8 cellular contexts compared by ENCODE assay signal in genomic region chr11:68039526-68040086, GRCh38. TPM values are rescaled to one million over a fixed set of nuclear protein-coding genes. Genes with fewer than 3 reads are reported as not detected.
DNase-seq lines count a peak whose midpoint lies in the region; ATAC-seq, FAIRE-seq and TF ChIP-seq lines count a peak whose summit lies in the region.

No MANE protein-coding gene starts in this region.

- H3K9me3 Mint-ChIP-seq in astrocyte (ENCODE audit: unreplicated experiment): no peaks in the 10 kb centered on the region

- H2AFZ ChIP-seq in GM23248 (peak overlapping the region; percentile 67; the same call in 1 of the 2 replicates), astrocyte (ENCODE audit: low read depth, low read length) (no peak overlapping the region), mesenchymal stem cell (ENCODE audit: low read depth, low read length) (no peak overlapping the region)

- peak overlapping the region; percentile 84 to 88 for H3K4ac ChIP-seq in mesenchymal stem cell (ENCODE audit: low read depth in 1 of 2, low read length in 2 of 2)

- no peak for FAIRE-seq in astrocyte (lab: Jason Lieb, UNC)

- no peaks in the 10 kb centered on the region for H3K9me3 ChIP-seq in GM23248 (ENCODE audit: low read depth)
- H3K9me3 ChIP-seq in astrocyte (ENCODE audit: insufficient read depth, low read depth, low read length): no peaks in the 10 kb centered on the region
- no peaks in the 10 kb centered on the region for H3K9me3 ChIP-seq in mesenchymal stem cell (ENCODE audit: control insufficient read depth, low read length)

- peak overlapping the region; percentile 89 for H3K4me2 ChIP-seq in GM23248 (ENCODE audit: unreplicated experiment)
- peak overlapping the region; percentile 88 for H3K4me2 ChIP-seq in astrocyte (ENCODE audit: low read length)
- H3K4me2 ChIP-seq in mesenchymal stem cell (ENCODE audit: low read length, poor library complexity, severe bottlenecking): peak overlapping the region; percentile 86

- peak overlapping the region; percentile 97 for H4K91ac ChIP-seq in mesenchymal stem cell (ENCODE audit: low read length)

- no peak for TF ChIP-seq CTCF in astrocyte (IDR thresholded peaks at IDR 0.05; ENCODE audit: insufficient read depth, low read depth, low read length)

- H3K36me3 Mint-ChIP-seq in astrocyte (ENCODE audit: low read depth, unreplicated experiment): no peaks in the 10 kb centered on the region

- H2BK5ac ChIP-seq in mesenchymal stem cell (ENCODE audit: low read depth, low read length, poor library complexity, severe bottlenecking): no peak overlapping the region

- H3K79me1 ChIP-seq in mesenchymal stem cell (replicated peaks; ENCODE audit: low read length, poor library complexity, severe bottlenecking): peaks cover 17% of the 10 kb centered on the region

- no peaks in the 10 kb centered on the region for H3K27me3 ChIP-seq in GM23248 (replicated peaks; ENCODE audit: insufficient read depth)
- no peaks in the 10 kb centered on the region for H3K27me3 ChIP-seq in astrocyte (ENCODE audit: insufficient read depth, low read length)
- no peaks in the 10 kb centered on the region for H3K27me3 ChIP-seq in mesenchymal stem cell (ENCODE audit: control insufficient read depth in 1 of 2, insufficient read depth in 1 of 2, low read length in 2 of 2)

- peak overlapping the region; percentile 52 to 87 for H2BK12ac ChIP-seq in mesenchymal stem cell (ENCODE audit: low read length in 2 of 2)

- H3K9ac ChIP-seq in GM23248 (peak overlapping the region; percentile 90), astrocyte (ENCODE audit: low read length) (peak overlapping the region; percentile 75), mesenchymal stem cell (ENCODE audit: low read length) (peak overlapping the region; percentile 95)

- H4K20me1 ChIP-seq in GM23248 (ENCODE audit: insufficient read depth) (no peaks in the 10 kb centered on the region), astrocyte (ENCODE audit: insufficient read depth, low read length) (peaks cover 17% of the 10 kb centered on the region)

- H3K4me1 ChIP-seq in GM23248 (ENCODE audit: insufficient read depth) (peaks cover 9% of the 10 kb centered on the region; the same call in 1 of the 2 replicates), astrocyte (ENCODE audit: insufficient read depth, low read length) (peaks cover 34% of the 10 kb centered on the region), mesenchymal stem cell (ENCODE audit: control insufficient read depth, insufficient read depth, low read depth, low read length) (peaks cover 64% of the 10 kb centered on the region)

- H2BK15ac ChIP-seq in mesenchymal stem cell (ENCODE audit: low read depth, poor library complexity, severe bottlenecking): peak overlapping the region; percentile 82

- H3K14ac ChIP-seq in mesenchymal stem cell (ENCODE audit: low read length in 2 of 2): peak overlapping the region in 1 of 2 experiments; percentile 55

- WGBS in GM23248 (ENCODE audit: low coverage in 1 of 2, low lambda C conversion rate in 2 of 2, missing lambda C conversion rate in 2 of 2), 2 experiments: 22 to 33% methylated on average over 1 to 10 of the region's 10 CpGs
- WGBS in mesenchymal stem cell: 8% methylated on average over 5 of the region's 10 CpGs

- H3K9me2 ChIP-seq in GM23248 (ENCODE audit: insufficient read depth): no peaks in the 10 kb centered on the region

- H3K4me3 ChIP-seq in GM23248: peak overlapping the region; percentile 92
- H3K4me3 ChIP-seq in astrocyte (ENCODE audit: insufficient read depth, low read depth, low read length): peak overlapping the region; percentile 55
- peak overlapping the region; percentile 68 to 91 for H3K4me3 ChIP-seq in mesenchymal stem cell (ENCODE audit: insufficient read depth in 1 of 2, low read depth in 1 of 2, low read length in 2 of 2)

- H3K36me3 ChIP-seq in GM23248 (ENCODE audit: low read depth): no peaks in the 10 kb centered on the region
- H3K36me3 ChIP-seq in astrocyte (ENCODE audit: insufficient read depth, low read length): no peaks in the 10 kb centered on the region
- H3K36me3 ChIP-seq in mesenchymal stem cell (ENCODE audit: control insufficient read depth in 1 of 2, insufficient read depth in 2 of 2, low read depth in 1 of 2, low read length in 2 of 2): peaks cover 25 to 51% of the 10 kb centered on the region in 2 experiments

- peak overlapping the region; percentile 82 for H2BK120ac ChIP-seq in mesenchymal stem cell (ENCODE audit: low read depth, low read length)

- H3K27ac Mint-ChIP-seq in astrocyte (ENCODE audit: unreplicated experiment): no peak overlapping the region

- H2AK5ac ChIP-seq in mesenchymal stem cell (ENCODE audit: low read length, severe bottlenecking): peak overlapping the region; percentile 75

- peak overlapping the region; percentile 56 for H3K27ac ChIP-seq in GM23248
- peak overlapping the region; percentile 56 for H3K27ac ChIP-seq in astrocyte (ENCODE audit: low read depth, low read length)
- peak overlapping the region; percentile 73 for H3K27ac ChIP-seq in mesenchymal stem cell (ENCODE audit: low read length, poor library complexity, severe bottlenecking)

- H3K79me2 ChIP-seq in GM23248 (ENCODE audit: insufficient read depth) (peaks cover 51% of the 10 kb centered on the region), astrocyte (ENCODE audit: insufficient read depth, low read length) (peaks cover 35% of the 10 kb centered on the region)

- H3K4me1 Mint-ChIP-seq in astrocyte (ENCODE audit: low read depth, unreplicated experiment): peaks cover 4% of the 10 kb centered on the region

- DNase-seq in 8988T: peak; percentile 75
- DNase-seq in GM23248: peak; percentile 30
- DNase-seq in astrocyte (ENCODE audit: low read depth): no peak
- DNase-seq in mesenchymal stem cell: no peak
- no peak for DNase-seq in NCI-H2227 (lab: John Stamatoyannopoulos, UW; ENCODE audit: unreplicated experiment)
- DNase-seq in NCI-H2081 (lab: John Stamatoyannopoulos, UW): no peak
- DNase-seq in iPS-NIHi11 (ENCODE audit: low spot score): no peak

- H3K4me3 Mint-ChIP-seq in astrocyte (ENCODE audit: unreplicated experiment): peak overlapping the region; percentile 71

- H3K27me3 Mint-ChIP-seq in astrocyte (ENCODE audit: low read depth, unreplicated experiment): no peaks in the 10 kb centered on the region

- H3K23ac ChIP-seq in mesenchymal stem cell (ENCODE audit: low read length in 2 of 2): peak overlapping the region in 1 of 2 experiments; percentile 66

- no peaks in the 10 kb centered on the region for H3F3A ChIP-seq in GM23248 (ENCODE audit: insufficient read depth)

- H4K8ac ChIP-seq in mesenchymal stem cell (ENCODE audit: low read length): peak overlapping the region; percentile 8

- in situ Hi-C loops in GM23248 (cut with MboI): no loop called here

- H3K18ac ChIP-seq in mesenchymal stem cell (ENCODE audit: low read depth in 1 of 2, low read length in 2 of 2): peak overlapping the region; percentile 34 to 89

- ATAC-seq in GM19397 (IDR thresholded peaks at IDR 0.05; ENCODE audit: unreplicated experiment): no peak

RNA-seq across cellular contexts. Expression of gene TCIRG1, which starts 0.8 kb away (rescaled TPM):
- total RNA-seq in GM23248 (2014; rRNA removed; shearing (Covaris generic)): 118 and 146 TPM in 2 replicates
- polyA plus RNA-seq in GM23248 (2016; fragmentation: Nextera tagmentation; extraction: Ambion mirVana): 65.8 and 75.9 TPM in 2 replicates
- total RNA-seq in astrocyte: 55.1 and 56.5 TPM in 2 replicates
- polyA plus RNA-seq in mesenchymal stem cell (2013, experiment 1 of 2): 84.2 TPM
- polyA plus RNA-seq in mesenchymal stem cell (2013, experiment 2 of 2): 79.4 TPM

RNA-seq across cellular contexts. Expression of gene NDUFS8, which starts 9.1 kb away (rescaled TPM):
- total RNA-seq in GM23248 (2014; rRNA removed; shearing (Covaris generic)): 114 and 117 TPM in 2 replicates
- polyA plus RNA-seq in GM23248 (2016; fragmentation: Nextera tagmentation; extraction: Ambion mirVana): 219 and 230 TPM in 2 replicates
- total RNA-seq in astrocyte: 159 and 170 TPM in 2 replicates
- polyA plus RNA-seq in mesenchymal stem cell (2013, experiment 1 of 2): 104 TPM
- 106 TPM for polyA plus RNA-seq in mesenchymal stem cell (2013, experiment 2 of 2)

RNA-seq across cellular contexts. Expression of gene ALDH3B1, which starts 29.5 kb away (rescaled TPM):
- 63.9 and 70.7 TPM in 2 replicates for total RNA-seq in GM23248 (2014; rRNA removed; shearing (Covaris generic))
- 42.7 and 43.4 TPM in 2 replicates for polyA plus RNA-seq in GM23248 (2016; fragmentation: Nextera tagmentation; extraction: Ambion mirVana)
- total RNA-seq in astrocyte: 1.1 and 1.3 TPM in 2 replicates
- polyA plus RNA-seq in mesenchymal stem cell (2013, experiment 1 of 2): 22.4 TPM
- polyA plus RNA-seq in mesenchymal stem cell (2013, experiment 2 of 2): 22.5 TPM

RNA-seq across cellular contexts. Expression of gene UNC93B1, which starts 35.7 kb away (rescaled TPM):
- 37.7 and 41.1 TPM in 2 replicates for total RNA-seq in GM23248 (2014; rRNA removed; shearing (Covaris generic))
- polyA plus RNA-seq in GM23248 (2016; fragmentation: Nextera tagmentation; extraction: Ambion mirVana): 20.9 and 24.6 TPM in 2 replicates
- total RNA-seq in astrocyte: 37.3 and 39.6 TPM in 2 replicates
- polyA plus RNA-seq in mesenchymal stem cell (2013, experiment 1 of 2): 12.1 TPM
- polyA plus RNA-seq in mesenchymal stem cell (2013, experiment 2 of 2): 11.5 TPM

Comparison
In these comparisons a context has a peak if more than half of its experiments do, and no peak if none do; other contexts are left out.
1. DNase-seq: peak in 8988T (single experiment) and GM23248 (single experiment); none in astrocyte (single experiment), mesenchymal stem cell (single experiment), NCI-H2227 (single experiment), NCI-H2081 (0 of 2) and iPS-NIHi11 (single experiment).
2. RNA of gene ALDH3B1, which starts 29.5 kb away (total RNA-seq): 63.9 to 70.7 TPM in GM23248; 1.1 to 1.3 TPM in astrocyte; every median in the first group is over 10 times any median in the second.
3. Peak in every context shown above with its lines, with median percentiles within 50 percentile points of each other: H3K27ac ChIP-seq, H3K4me2 ChIP-seq, H3K4me3 ChIP-seq and H3K9ac ChIP-seq.